Comparison of ENCODE assay signal across 1 cellular context in the genomic region with DNA sequence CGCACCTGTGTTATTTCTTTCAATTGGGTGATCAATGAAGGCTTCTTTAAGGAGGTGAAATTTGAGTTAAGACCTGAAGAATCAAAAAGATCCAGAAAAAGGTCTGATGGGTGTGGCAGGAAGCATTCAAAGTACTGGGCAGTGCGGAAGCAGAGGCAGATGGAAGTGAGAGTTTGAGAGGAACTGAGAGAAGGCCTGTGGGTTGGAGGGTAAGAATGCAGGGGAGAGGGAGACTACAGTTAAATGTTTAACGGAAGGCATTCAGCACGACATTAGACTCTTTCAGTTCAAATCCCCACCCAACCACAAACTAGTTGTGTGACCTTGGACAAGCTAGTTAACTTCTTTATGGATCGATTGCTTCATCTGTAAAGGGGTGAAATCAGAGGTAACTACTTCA.
TF ChIP-seq lines count a peak whose summit lies in the region.

No MANE protein-coding gene starts in this region.

TF ChIP-seq in GM12878, 131 proteins besides CTCF, POLR2A, EP300 and RAD21 (continued from another document and continues in another):
- TF ChIP-seq BACH1 (IDR thresholded peaks at IDR 0.05; ENCODE audit: borderline replicate concordance) (no peak), ETV6 (conservative IDR thresholded peaks at IDR 0.05 in 1 of 2, IDR thresholded peaks at IDR 0.05 in 1 of 2; ENCODE audit: borderline replicate concordance in 1 of 2, low read depth in 1 of 2) (peak in 1 of 2 experiments; percentile 99; a peak in 2 of 4 replicates), BCL11A (IDR thresholded peaks at IDR 0.05; ENCODE audit: low read depth, low read length) (peak; percentile 70), CBFB (IDR thresholded peaks at IDR 0.05; ENCODE audit: low read depth) (peak; percentile 60), SRF (IDR thresholded peaks at IDR 0.05; ENCODE audit: low read depth in 2 of 2, low read length in 2 of 2) (0 out of 4 replicates have a peak, but pooled peaks of 1 of the 2 experiments have one; percentile 16), ZNF384 (IDR thresholded peaks at IDR 0.05; ENCODE audit: borderline replicate concordance, low read depth, low read length) (no peak), STAT3 (IDR thresholded peaks at IDR 0.05; ENCODE audit: low read depth, low read length) (no peak), RBBP5 (conservative IDR thresholded peaks at IDR 0.05) (no peak), ZZZ3 (IDR thresholded peaks at IDR 0.05; ENCODE audit: control insufficient read depth, insufficient read length, low read depth) (no peak), BHLHE40 (IDR thresholded peaks at IDR 0.05; ENCODE audit: borderline replicate concordance in 1 of 2, low read depth in 2 of 2, low read length in 1 of 2) (0 out of 4 replicates have a peak, but pooled peaks of 1 of the 2 experiments have one; percentile 8), TBL1XR1 (IDR thresholded peaks at IDR 0.05; ENCODE audit: low read depth, low read length) (no peak), NR2F1 (conservative IDR thresholded peaks at IDR 0.05) (no peak), IKZF2 (IDR thresholded peaks at IDR 0.05) (peak; percentile 48 to 69; a peak in 2 of 4 replicates), FOS (IDR thresholded peaks at IDR 0.05; ENCODE audit: borderline replicate concordance, extremely low read depth, insufficient read length) (no peak), NFYA (IDR thresholded peaks at IDR 0.05; ENCODE audit: borderline replicate concordance, low read depth, low read length) (no peak), MYB (IDR thresholded peaks at IDR 0.05; ENCODE audit: borderline replicate concordance, low read depth, low read length) (0 out of 2 replicates have a peak, but pooled peaks have one; percentile 32), FOXM1 (IDR thresholded peaks at IDR 0.05; ENCODE audit: low read depth, low read length) (peak; percentile 44; the same call in 1 of the 2 replicates), CREM (IDR thresholded peaks at IDR 0.05; ENCODE audit: low read depth) (peak; percentile 55; the same call in 1 of the 2 replicates), EZH2 (IDR thresholded peaks at IDR 0.05; ENCODE audit: borderline replicate concordance, control insufficient read depth, low read depth, low read length) (no peak), SMAD1 (IDR thresholded peaks at IDR 0.05; ENCODE audit: low read depth, partially characterized antibody) (no peak), SPI1 (IDR thresholded peaks at IDR 0.05; ENCODE audit: borderline replicate concordance, insufficient read depth, low read depth, low read length) (peak; percentile 96), TCF3 (IDR thresholded peaks at IDR 0.05; ENCODE audit: borderline replicate concordance, insufficient read depth, low read depth, low read length) (no peak), IKZF1 (conservative IDR thresholded peaks at IDR 0.05) (peak; percentile 74), NR2C1 (IDR thresholded peaks at IDR 0.05) (no peak), ZNF217 (IDR thresholded peaks at IDR 0.05) (peak; percentile 50; the same call in 1 of the 2 replicates), ZNF207 (IDR thresholded peaks at IDR 0.05; ENCODE audit: borderline replicate concordance) (no peak), ATF7 (IDR thresholded peaks at IDR 0.05; ENCODE audit: low read depth) (peak; percentile 41; the same call in 1 of the 2 replicates), JUNB (IDR thresholded peaks at IDR 0.05) (0 out of 2 replicates have a peak, but pooled peaks have one; percentile 31), KLF5 (IDR thresholded peaks at IDR 0.05; ENCODE audit: partially characterized antibody) (no peak), ASH2L (IDR thresholded peaks at IDR 0.05; ENCODE audit: borderline replicate concordance, low read depth) (no peak)
- TF ChIP-seq, protein P1, sequence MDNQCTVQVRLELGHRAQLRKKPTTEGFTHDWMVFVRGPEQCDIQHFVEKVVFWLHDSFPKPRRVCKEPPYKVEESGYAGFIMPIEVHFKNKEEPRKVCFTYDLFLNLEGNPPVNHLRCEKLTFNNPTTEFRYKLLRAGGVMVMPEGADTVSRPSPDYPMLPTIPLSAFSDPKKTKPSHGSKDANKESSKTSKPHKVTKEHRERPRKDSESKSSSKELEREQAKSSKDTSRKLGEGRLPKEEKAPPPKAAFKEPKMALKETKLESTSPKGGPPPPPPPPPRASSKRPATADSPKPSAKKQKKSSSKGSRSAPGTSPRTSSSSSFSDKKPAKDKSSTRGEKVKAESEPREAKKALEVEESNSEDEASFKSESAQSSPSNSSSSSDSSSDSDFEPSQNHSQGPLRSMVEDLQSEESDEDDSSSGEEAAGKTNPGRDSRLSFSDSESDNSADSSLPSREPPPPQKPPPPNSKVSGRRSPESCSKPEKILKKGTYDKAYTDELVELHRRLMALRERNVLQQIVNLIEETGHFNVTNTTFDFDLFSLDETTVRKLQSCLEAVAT (IDR thresholded peaks at IDR 0.05): 0 out of 2 replicates have a peak, but pooled peaks have one; percentile 19
- TF ChIP-seq, protein P2, sequence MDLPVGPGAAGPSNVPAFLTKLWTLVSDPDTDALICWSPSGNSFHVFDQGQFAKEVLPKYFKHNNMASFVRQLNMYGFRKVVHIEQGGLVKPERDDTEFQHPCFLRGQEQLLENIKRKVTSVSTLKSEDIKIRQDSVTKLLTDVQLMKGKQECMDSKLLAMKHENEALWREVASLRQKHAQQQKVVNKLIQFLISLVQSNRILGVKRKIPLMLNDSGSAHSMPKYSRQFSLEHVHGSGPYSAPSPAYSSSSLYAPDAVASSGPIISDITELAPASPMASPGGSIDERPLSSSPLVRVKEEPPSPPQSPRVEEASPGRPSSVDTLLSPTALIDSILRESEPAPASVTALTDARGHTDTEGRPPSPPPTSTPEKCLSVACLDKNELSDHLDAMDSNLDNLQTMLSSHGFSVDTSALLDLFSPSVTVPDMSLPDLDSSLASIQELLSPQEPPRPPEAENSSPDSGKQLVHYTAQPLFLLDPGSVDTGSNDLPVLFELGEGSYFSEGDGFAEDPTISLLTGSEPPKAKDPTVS (IDR thresholded peaks at IDR 0.05; ENCODE audit: low read depth, low read length): no peak
- TF ChIP-seq, protein P3, sequence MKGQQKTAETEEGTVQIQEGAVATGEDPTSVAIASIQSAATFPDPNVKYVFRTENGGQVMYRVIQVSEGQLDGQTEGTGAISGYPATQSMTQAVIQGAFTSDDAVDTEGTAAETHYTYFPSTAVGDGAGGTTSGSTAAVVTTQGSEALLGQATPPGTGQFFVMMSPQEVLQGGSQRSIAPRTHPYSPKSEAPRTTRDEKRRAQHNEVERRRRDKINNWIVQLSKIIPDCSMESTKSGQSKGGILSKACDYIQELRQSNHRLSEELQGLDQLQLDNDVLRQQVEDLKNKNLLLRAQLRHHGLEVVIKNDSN (IDR thresholded peaks at IDR 0.05; ENCODE audit: borderline replicate concordance, extremely low read length, insufficient read depth, low read depth, low read length): no peak
- TF ChIP-seq, protein P4, sequence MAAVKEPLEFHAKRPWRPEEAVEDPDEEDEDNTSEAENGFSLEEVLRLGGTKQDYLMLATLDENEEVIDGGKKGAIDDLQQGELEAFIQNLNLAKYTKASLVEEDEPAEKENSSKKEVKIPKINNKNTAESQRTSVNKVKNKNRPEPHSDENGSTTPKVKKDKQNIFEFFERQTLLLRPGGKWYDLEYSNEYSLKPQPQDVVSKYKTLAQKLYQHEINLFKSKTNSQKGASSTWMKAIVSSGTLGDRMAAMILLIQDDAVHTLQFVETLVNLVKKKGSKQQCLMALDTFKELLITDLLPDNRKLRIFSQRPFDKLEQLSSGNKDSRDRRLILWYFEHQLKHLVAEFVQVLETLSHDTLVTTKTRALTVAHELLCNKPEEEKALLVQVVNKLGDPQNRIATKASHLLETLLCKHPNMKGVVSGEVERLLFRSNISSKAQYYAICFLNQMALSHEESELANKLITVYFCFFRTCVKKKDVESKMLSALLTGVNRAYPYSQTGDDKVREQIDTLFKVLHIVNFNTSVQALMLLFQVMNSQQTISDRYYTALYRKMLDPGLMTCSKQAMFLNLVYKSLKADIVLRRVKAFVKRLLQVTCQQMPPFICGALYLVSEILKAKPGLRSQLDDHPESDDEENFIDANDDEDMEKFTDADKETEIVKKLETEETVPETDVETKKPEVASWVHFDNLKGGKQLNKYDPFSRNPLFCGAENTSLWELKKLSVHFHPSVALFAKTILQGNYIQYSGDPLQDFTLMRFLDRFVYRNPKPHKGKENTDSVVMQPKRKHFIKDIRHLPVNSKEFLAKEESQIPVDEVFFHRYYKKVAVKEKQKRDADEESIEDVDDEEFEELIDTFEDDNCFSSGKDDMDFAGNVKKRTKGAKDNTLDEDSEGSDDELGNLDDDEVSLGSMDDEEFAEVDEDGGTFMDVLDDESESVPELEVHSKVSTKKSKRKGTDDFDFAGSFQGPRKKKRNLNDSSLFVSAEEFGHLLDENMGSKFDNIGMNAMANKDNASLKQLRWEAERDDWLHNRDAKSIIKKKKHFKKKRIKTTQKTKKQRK (IDR thresholded peaks at IDR 0.05; ENCODE audit: low read depth, low read length): no peak
- TF ChIP-seq, protein P5, sequence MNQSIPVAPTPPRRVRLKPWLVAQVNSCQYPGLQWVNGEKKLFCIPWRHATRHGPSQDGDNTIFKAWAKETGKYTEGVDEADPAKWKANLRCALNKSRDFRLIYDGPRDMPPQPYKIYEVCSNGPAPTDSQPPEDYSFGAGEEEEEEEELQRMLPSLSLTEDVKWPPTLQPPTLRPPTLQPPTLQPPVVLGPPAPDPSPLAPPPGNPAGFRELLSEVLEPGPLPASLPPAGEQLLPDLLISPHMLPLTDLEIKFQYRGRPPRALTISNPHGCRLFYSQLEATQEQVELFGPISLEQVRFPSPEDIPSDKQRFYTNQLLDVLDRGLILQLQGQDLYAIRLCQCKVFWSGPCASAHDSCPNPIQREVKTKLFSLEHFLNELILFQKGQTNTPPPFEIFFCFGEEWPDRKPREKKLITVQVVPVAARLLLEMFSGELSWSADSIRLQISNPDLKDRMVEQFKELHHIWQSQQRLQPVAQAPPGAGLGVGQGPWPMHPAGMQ (IDR thresholded peaks at IDR 0.05; ENCODE audit: borderline replicate concordance): no peak
- TF ChIP-seq, protein P6, sequence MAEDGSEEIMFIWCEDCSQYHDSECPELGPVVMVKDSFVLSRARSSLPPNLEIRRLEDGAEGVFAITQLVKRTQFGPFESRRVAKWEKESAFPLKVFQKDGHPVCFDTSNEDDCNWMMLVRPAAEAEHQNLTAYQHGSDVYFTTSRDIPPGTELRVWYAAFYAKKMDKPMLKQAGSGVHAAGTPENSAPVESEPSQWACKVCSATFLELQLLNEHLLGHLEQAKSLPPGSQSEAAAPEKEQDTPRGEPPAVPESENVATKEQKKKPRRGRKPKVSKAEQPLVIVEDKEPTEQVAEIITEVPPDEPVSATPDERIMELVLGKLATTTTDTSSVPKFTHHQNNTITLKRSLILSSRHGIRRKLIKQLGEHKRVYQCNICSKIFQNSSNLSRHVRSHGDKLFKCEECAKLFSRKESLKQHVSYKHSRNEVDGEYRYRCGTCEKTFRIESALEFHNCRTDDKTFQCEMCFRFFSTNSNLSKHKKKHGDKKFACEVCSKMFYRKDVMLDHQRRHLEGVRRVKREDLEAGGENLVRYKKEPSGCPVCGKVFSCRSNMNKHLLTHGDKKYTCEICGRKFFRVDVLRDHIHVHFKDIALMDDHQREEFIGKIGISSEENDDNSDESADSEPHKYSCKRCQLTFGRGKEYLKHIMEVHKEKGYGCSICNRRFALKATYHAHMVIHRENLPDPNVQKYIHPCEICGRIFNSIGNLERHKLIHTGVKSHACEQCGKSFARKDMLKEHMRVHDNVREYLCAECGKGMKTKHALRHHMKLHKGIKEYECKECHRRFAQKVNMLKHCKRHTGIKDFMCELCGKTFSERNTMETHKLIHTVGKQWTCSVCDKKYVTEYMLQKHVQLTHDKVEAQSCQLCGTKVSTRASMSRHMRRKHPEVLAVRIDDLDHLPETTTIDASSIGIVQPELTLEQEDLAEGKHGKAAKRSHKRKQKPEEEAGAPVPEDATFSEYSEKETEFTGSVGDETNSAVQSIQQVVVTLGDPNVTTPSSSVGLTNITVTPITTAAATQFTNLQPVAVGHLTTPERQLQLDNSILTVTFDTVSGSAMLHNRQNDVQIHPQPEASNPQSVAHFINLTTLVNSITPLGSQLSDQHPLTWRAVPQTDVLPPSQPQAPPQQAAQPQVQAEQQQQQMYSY (CRISPR knock-in tag; IDR thresholded peaks at IDR 0.05): no peak
- TF ChIP-seq, protein P7, sequence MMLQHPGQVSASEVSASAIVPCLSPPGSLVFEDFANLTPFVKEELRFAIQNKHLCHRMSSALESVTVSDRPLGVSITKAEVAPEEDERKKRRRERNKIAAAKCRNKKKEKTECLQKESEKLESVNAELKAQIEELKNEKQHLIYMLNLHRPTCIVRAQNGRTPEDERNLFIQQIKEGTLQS (IDR thresholded peaks at IDR 0.05; ENCODE audit: borderline replicate concordance, extremely low read depth, low read depth, low read length): no peak
- TF ChIP-seq, protein P8, sequence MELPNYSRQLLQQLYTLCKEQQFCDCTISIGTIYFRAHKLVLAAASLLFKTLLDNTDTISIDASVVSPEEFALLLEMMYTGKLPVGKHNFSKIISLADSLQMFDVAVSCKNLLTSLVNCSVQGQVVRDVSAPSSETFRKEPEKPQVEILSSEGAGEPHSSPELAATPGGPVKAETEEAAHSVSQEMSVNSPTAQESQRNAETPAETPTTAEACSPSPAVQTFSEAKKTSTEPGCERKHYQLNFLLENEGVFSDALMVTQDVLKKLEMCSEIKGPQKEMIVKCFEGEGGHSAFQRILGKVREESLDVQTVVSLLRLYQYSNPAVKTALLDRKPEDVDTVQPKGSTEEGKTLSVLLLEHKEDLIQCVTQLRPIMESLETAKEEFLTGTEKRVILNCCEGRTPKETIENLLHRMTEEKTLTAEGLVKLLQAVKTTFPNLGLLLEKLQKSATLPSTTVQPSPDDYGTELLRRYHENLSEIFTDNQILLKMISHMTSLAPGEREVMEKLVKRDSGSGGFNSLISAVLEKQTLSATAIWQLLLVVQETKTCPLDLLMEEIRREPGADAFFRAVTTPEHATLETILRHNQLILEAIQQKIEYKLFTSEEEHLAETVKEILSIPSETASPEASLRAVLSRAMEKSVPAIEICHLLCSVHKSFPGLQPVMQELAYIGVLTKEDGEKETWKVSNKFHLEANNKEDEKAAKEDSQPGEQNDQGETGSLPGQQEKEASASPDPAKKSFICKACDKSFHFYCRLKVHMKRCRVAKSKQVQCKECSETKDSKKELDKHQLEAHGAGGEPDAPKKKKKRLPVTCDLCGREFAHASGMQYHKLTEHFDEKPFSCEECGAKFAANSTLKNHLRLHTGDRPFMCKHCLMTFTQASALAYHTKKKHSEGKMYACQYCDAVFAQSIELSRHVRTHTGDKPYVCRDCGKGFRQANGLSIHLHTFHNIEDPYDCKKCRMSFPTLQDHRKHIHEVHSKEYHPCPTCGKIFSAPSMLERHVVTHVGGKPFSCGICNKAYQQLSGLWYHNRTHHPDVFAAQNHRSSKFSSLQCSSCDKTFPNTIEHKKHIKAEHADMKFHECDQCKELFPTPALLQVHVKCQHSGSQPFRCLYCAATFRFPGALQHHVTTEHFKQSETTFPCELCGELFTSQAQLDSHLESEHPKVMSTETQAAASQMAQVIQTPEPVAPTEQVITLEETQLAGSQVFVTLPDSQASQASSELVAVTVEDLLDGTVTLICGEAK (IDR thresholded peaks at IDR 0.05; ENCODE audit: borderline replicate concordance): no peak
- TF ChIP-seq, protein P9, sequence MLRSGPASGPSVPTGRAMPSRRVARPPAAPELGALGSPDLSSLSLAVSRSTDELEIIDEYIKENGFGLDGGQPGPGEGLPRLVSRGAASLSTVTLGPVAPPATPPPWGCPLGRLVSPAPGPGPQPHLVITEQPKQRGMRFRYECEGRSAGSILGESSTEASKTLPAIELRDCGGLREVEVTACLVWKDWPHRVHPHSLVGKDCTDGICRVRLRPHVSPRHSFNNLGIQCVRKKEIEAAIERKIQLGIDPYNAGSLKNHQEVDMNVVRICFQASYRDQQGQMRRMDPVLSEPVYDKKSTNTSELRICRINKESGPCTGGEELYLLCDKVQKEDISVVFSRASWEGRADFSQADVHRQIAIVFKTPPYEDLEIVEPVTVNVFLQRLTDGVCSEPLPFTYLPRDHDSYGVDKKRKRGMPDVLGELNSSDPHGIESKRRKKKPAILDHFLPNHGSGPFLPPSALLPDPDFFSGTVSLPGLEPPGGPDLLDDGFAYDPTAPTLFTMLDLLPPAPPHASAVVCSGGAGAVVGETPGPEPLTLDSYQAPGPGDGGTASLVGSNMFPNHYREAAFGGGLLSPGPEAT (IDR thresholded peaks at IDR 0.05; ENCODE audit: low read depth): 0 out of 2 replicates have a peak, but pooled peaks have one; percentile 33
